ENCODE assay signal across 8 cellular contexts in genomic region chr14:69636051-69636639, GRCh38. TPM values are rescaled to one million over a fixed set of nuclear protein-coding genes. Genes with fewer than 3 reads are reported as not detected.
A peak's percentile ranks its signal among the peaks of the same experiment; 100 is the strongest.
DNase-seq lines count a peak whose midpoint lies in the region; ATAC-seq and TF ChIP-seq lines count a peak whose summit lies in the region.

No MANE protein-coding gene starts in this region.

- peak overlapping the region; percentile 75 for H3K4me3 Mint-ChIP-seq in glutamatergic neuron (ENCODE audit: unreplicated experiment)

- H3K27me3 ChIP-seq in WERI-Rb-1 (ENCODE audit: insufficient read depth, low read depth, severe bottlenecking) = no peaks in the 10 kb centered on the region

- DNase-seq in WERI-Rb-1 (no peak), glutamatergic neuron (no peak), NCI-H146 treated with DMSO at 0.1 percent for 48 hours (lab: John Stamatoyannopoulos, UW; ENCODE audit: unreplicated experiment) (no peak), cortex of kidney (lab: John Stamatoyannopoulos, UW) (no peak)
- peak; percentile 27 to 46 for DNase-seq in stimulated activated CD8-positive, alpha-beta memory T cell treated with anti-CD3 and anti-CD28 coated beads, Interleukin-15, amount 100 ng/mL, for 4 hours (ENCODE audit: low read depth in 2 of 2)

- TF ChIP-seq CTCF in HEK293 (tag by site-specific recombination; IDR thresholded peaks at IDR 0.05) (no peak), WERI-Rb-1 (IDR thresholded peaks at IDR 0.05; ENCODE audit: low read depth, low read length) (no peak), glutamatergic neuron (IDR thresholded peaks at IDR 0.05; ENCODE audit: partially characterized antibody, unreplicated experiment) (no peak)

- H3K27ac ChIP-seq in HEK293 (ENCODE audit: extremely low read depth, low read depth, low read length) (no peak overlapping the region), WERI-Rb-1 (peak overlapping the region; percentile 70)

- peaks cover 16% of the 10 kb centered on the region for H3K9me3 Mint-ChIP-seq in glutamatergic neuron (ENCODE audit: unreplicated experiment)

- peak overlapping the region; percentile 99 for H3K27ac Mint-ChIP-seq in glutamatergic neuron (ENCODE audit: unreplicated experiment)

- no peak for ATAC-seq in GM18873 (IDR thresholded peaks at IDR 0.05; ENCODE audit: low FRiP score, unreplicated experiment)
- ATAC-seq in HG02763 (IDR thresholded peaks at IDR 0.05; ENCODE audit: unreplicated experiment) = no peak

- H3K4me1 Mint-ChIP-seq in glutamatergic neuron (ENCODE audit: low read depth, unreplicated experiment) = peaks cover 81% of the 10 kb centered on the region

- H3K36me3 ChIP-seq in HEK293 (ENCODE audit: control insufficient read depth in 2 of 2, insufficient read depth in 1 of 2, low read length in 2 of 2) (no peaks in the 10 kb centered on the region), WERI-Rb-1 (peaks cover 13% of the 10 kb centered on the region)

- POLR2A ChIA-PET in HEK293 (lab: Yijun Ruan, JAX) = interaction anchor here (0.6 kb wide), 1 partner anchor 10 kb away, joined by 5 read pairs; no protein-coding TSS in a partner anchor

- peaks cover 4% of the 10 kb centered on the region for H3K36me3 Mint-ChIP-seq in glutamatergic neuron (ENCODE audit: unreplicated experiment)

- no peak overlapping the region for H3K4me3 ChIP-seq in HEK293 (ENCODE audit: low read depth, low read length)
- H3K4me3 ChIP-seq in WERI-Rb-1 (ENCODE audit: low read depth, low read length) = no peak overlapping the region

- H3K9me3 ChIP-seq in HEK293 (ENCODE audit: control insufficient read depth, insufficient read depth, low read depth, low read length) (no peaks in the 10 kb centered on the region), WERI-Rb-1 (ENCODE audit: severe bottlenecking) (peaks cover 10% of the 10 kb centered on the region)

- CTCF ChIA-PET in HEK293 (lab: Yijun Ruan, JAX) = interaction anchor here (0.6 to 0.7 kb wide), 3 partner anchors 22 to 190 kb away, joined by 3 to 4 read pairs (median 3); no protein-coding TSS in a partner anchor

- no peaks in the 10 kb centered on the region; the same call in 1 of the 2 replicates for H3K4me1 ChIP-seq in HEK293 (ENCODE audit: control insufficient read depth, insufficient read depth, low read length)

- H3K27me3 Mint-ChIP-seq in glutamatergic neuron (ENCODE audit: unreplicated experiment) = peaks cover 24% of the 10 kb centered on the region

TF ChIP-seq in HEK293, 187 proteins besides CTCF, POLR2A, EP300 and RAD21:
- no peak for TF ChIP-seq ZNF560 (tag by site-specific recombination; IDR thresholded peaks at IDR 0.05; ENCODE audit: borderline replicate concordance)
- no peak for TF ChIP-seq ZNF221 (tag by site-specific recombination; IDR thresholded peaks at IDR 0.05; ENCODE audit: borderline replicate concordance)
- TF ChIP-seq ZNF639 (tag by site-specific recombination; IDR thresholded peaks at IDR 0.05) = no peak
- peak; percentile 25; the same call in 1 of the 2 replicates for TF ChIP-seq EGR2 (tag by site-specific recombination; IDR thresholded peaks at IDR 0.05; ENCODE audit: low read depth)
- no peak for TF ChIP-seq KLF10 (tag by site-specific recombination; IDR thresholded peaks at IDR 0.05)
- TF ChIP-seq ZFHX2 (tag by site-specific recombination; conservative IDR thresholded peaks at IDR 0.05) = peak; percentile 51; the same call in 1 of the 2 replicates
- TF ChIP-seq SALL2 (tag by site-specific recombination; IDR thresholded peaks at IDR 0.05; ENCODE audit: borderline replicate concordance) = no peak
- TF ChIP-seq ZNF513 (tag by site-specific recombination; IDR thresholded peaks at IDR 0.05) = no peak
- no peak for TF ChIP-seq ZNF280D (tag by site-specific recombination; IDR thresholded peaks at IDR 0.05)
- TF ChIP-seq ZNF776 (tag by site-specific recombination; IDR thresholded peaks at IDR 0.05; ENCODE audit: borderline replicate concordance) = no peak
- TF ChIP-seq SP7 (tag by site-specific recombination; IDR thresholded peaks at IDR 0.05) = no peak
- no peak for TF ChIP-seq KLF9 (tag by site-specific recombination; IDR thresholded peaks at IDR 0.05; ENCODE audit: low read depth)
- no peak for TF ChIP-seq PRDM6 (tag by site-specific recombination; IDR thresholded peaks at IDR 0.05)
- no peak for TF ChIP-seq ZNF623 (tag by site-specific recombination; IDR thresholded peaks at IDR 0.05)
- no peak for TF ChIP-seq ZNF692 (tag by site-specific recombination; IDR thresholded peaks at IDR 0.05)

RNA-seq across cellular contexts. Expression of gene SUSD6, which starts 24.7 kb away (rescaled TPM):
- total RNA-seq in glutamatergic neuron (ENCODE audit: unreplicated experiment) = 106 TPM

Comparison
In these comparisons a context has a peak if more than half of its experiments do, and no peak if none do; other contexts are left out.
1. DNase-seq: peak in stimulated activated CD8-positive, alpha-beta memory T cell treated with anti-CD3 and anti-CD28 coated beads, Interleukin-15, amount 100 ng/mL, for 4 hours (2 of 2); none in WERI-Rb-1 (single experiment), glutamatergic neuron (single experiment), NCI-H146 treated with DMSO at 0.1 percent for 48 hours (single experiment) and cortex of kidney (single experiment).